Comparison of ENCODE assay signal across 8 cellular contexts in the genomic region with DNA sequence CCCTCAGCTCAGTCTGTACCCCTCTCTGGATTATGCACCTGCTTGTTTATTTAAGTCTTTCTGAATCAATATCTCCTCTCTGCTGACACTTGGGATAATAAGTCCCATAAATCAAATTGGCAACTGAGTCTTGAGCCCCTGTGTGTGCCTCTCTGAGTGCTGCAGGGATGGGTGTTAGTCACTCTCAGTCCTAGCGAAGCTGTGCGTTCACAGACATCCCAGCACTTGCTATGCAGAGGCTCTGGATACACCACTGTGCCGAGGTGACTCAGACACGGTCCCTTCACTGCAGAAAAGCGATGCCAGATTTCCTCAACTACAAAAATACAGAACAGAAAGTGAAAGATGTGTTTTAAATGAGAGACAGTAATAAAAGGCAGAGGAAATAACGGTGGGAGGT. TPM values are rescaled to one million over a fixed set of nuclear protein-coding genes. Genes with fewer than 3 reads are reported as not detected.
DNase-seq lines count a peak whose midpoint lies in the region; ATAC-seq and TF ChIP-seq lines count a peak whose summit lies in the region.

No MANE protein-coding gene starts in this region.

- no peaks in the 10 kb centered on the region for H3K4me1 ChIP-seq in OCI-LY7 (ENCODE audit: insufficient read depth, low read length, poor library complexity, severe bottlenecking)
- peaks cover 0 to 29% (median 10%) of the 10 kb centered on the region in 4 donors for H3K4me1 ChIP-seq in stomach

- peak; percentile 86 for DNase-seq in NOMO-1 treated with DMSO at 0.1 percent for 48 hours (lab: John Stamatoyannopoulos, UW; ENCODE audit: unreplicated experiment)
- peak; percentile 31 for DNase-seq in activated naive CD8-positive, alpha-beta T cell treated with anti-CD3 and anti-CD28 coated beads for 36 hours
- peak; percentile 49 for DNase-seq in stimulated activated CD4-positive, alpha-beta T cell treated with anti-CD3 and anti-CD28 coated beads, Interleukin-4, amount 100 ng/mL, for 1 hour
- no peak for DNase-seq in OCI-LY7 (ENCODE audit: low spot score)
- DNase-seq in endothelial cell (ENCODE audit: low spot score) = no peak
- DNase-seq in stomach = no peak

- H3K9me2 ChIP-seq in OCI-LY7 (ENCODE audit: insufficient read depth, low read length) = no peaks in the 10 kb centered on the region

- no peaks in the 10 kb centered on the region for H3K27me3 Mint-ChIP-seq in activated naive CD8-positive, alpha-beta T cell treated with anti-CD3 and anti-CD28 coated beads for 36 hours
- peaks cover 2% of the 10 kb centered on the region for H3K27me3 Mint-ChIP-seq in endothelial cell (ENCODE audit: unreplicated experiment)

- H3K36me3 ChIP-seq in OCI-LY7 (ENCODE audit: insufficient read depth, low read length) = no peaks in the 10 kb centered on the region
- H3K36me3 ChIP-seq in stomach = no peaks in the 10 kb centered on the region

- no peak for TF ChIP-seq EP300 in stomach (IDR thresholded peaks at IDR 0.05)

- H3K4me3 Mint-ChIP-seq in activated naive CD8-positive, alpha-beta T cell treated with anti-CD3 and anti-CD28 coated beads for 36 hours = peak overlapping the region; percentile 30
- no peak overlapping the region for H3K4me3 Mint-ChIP-seq in endothelial cell (ENCODE audit: unreplicated experiment)

- H4K20me1 ChIP-seq in OCI-LY7 (ENCODE audit: insufficient read depth, low read length) = no peaks in the 10 kb centered on the region; the same call in 1 of the 2 replicates

- 43 to 63% (median 52%) methylated on average over 6 of the region's 6 CpGs for WGBS in stomach, 5 donors

- H3K4me1 Mint-ChIP-seq in activated naive CD8-positive, alpha-beta T cell treated with anti-CD3 and anti-CD28 coated beads for 36 hours = peaks cover 16% of the 10 kb centered on the region
- H3K4me1 Mint-ChIP-seq in endothelial cell (ENCODE audit: unreplicated experiment) = peaks cover 35% of the 10 kb centered on the region

- intact Hi-C loops in OCI-LY7 (cut with micrococcal nuclease; ENCODE audit: unreplicated experiment) (no loop called here), stomach (cut with DNase I; ENCODE audit: low total_unique reads) (no loop called here)

- H3K4me2 ChIP-seq in OCI-LY7 (ENCODE audit: low read length) = no peak overlapping the region

- H3K27ac ChIP-seq in OCI-LY7 (ENCODE audit: low read depth, low read length, poor library complexity, severe bottlenecking) = no peak overlapping the region
- no peak overlapping the region for H3K27ac ChIP-seq in stomach

- H2AFZ ChIP-seq in OCI-LY7 (ENCODE audit: low read length) = no peak overlapping the region

- H3K27me3 ChIP-seq in stomach = peaks cover 0 to 4% (median 0%) of the 10 kb centered on the region in 3 donors

- no peaks in the 10 kb centered on the region for H3K9me3 Mint-ChIP-seq in activated naive CD8-positive, alpha-beta T cell treated with anti-CD3 and anti-CD28 coated beads for 36 hours
- no peaks in the 10 kb centered on the region for H3K9me3 Mint-ChIP-seq in endothelial cell (ENCODE audit: unreplicated experiment)

- H3K27ac Mint-ChIP-seq in activated naive CD8-positive, alpha-beta T cell treated with anti-CD3 and anti-CD28 coated beads for 36 hours = peak overlapping the region; percentile 49
- no peak overlapping the region for H3K27ac Mint-ChIP-seq in endothelial cell (ENCODE audit: unreplicated experiment)

- no TSS peak for BruUV-seq in OCI-LY7 (replicated peaks; lab: Mats Ljungman, UMichigan)

- no peaks in the 10 kb centered on the region for H3K79me2 ChIP-seq in OCI-LY7 (ENCODE audit: insufficient read depth, low read depth, low read length)

- TF ChIP-seq CTCF in OCI-LY7 (conservative IDR thresholded peaks at IDR 0.05; ENCODE audit: low read length) = no peak
- TF ChIP-seq CTCF in endothelial cell (IDR thresholded peaks at IDR 0.05; ENCODE audit: unreplicated experiment) = no peak
- no peak for TF ChIP-seq CTCF in stomach (IDR thresholded peaks at IDR 0.05)

- H3K36me3 Mint-ChIP-seq in activated naive CD8-positive, alpha-beta T cell treated with anti-CD3 and anti-CD28 coated beads for 36 hours = peaks cover 2% of the 10 kb centered on the region
- no peaks in the 10 kb centered on the region for H3K36me3 Mint-ChIP-seq in endothelial cell (ENCODE audit: low read depth, unreplicated experiment)

- H3K9me3 ChIP-seq in OCI-LY7 (ENCODE audit: low read length) (no peaks in the 10 kb centered on the region), stomach (no peaks in the 10 kb centered on the region)

- POLR2A ChIA-PET in OCI-LY7 (lab: Charles Lee) = no interaction called here

- CTCF ChIA-PET in OCI-LY7 (lab: Charles Lee; ENCODE audit: unreplicated experiment) = interaction anchor here (0.5 kb wide), 1 partner anchor 225 kb away, joined by 3 read pairs; no protein-coding TSS in a partner anchor

- H3K4me3 ChIP-seq in OCI-LY7 (ENCODE audit: low read depth, low read length, poor library complexity, severe bottlenecking) = no peak overlapping the region
- H3K4me3 ChIP-seq in stomach = no peak overlapping the region

- peak; percentile 54 for ATAC-seq in GM21529 (IDR thresholded peaks at IDR 0.05; ENCODE audit: unreplicated experiment)
- no peak for ATAC-seq in HG03039 (IDR thresholded peaks at IDR 0.05; ENCODE audit: unreplicated experiment)

- TF ChIP-seq POLR2A in stomach (IDR thresholded peaks at IDR 0.05) = no peak

RNA-seq across cellular contexts. Expression of a gene that starts 4.1 kb away (rescaled TPM):
- not detected for total RNA-seq in activated naive CD8-positive, alpha-beta T cell treated with anti-CD3 and anti-CD28 coated beads for 36 hours
- total RNA-seq in OCI-LY7 (2014; rRNA removed; shearing (Covaris generic)) = not detected in 2 replicates
- total RNA-seq in OCI-LY7 (2022) (not detected in 2 replicates), endothelial cell (ENCODE audit: unreplicated experiment) (1.1 TPM), stomach (10 to 100 TPM in 1 of 5 donors, 1 to 10 TPM in 3, under 1 TPM in 1; 0.29 to 14.7 (median 6.1) TPM)
- 10 to 100 TPM in 1 of 3 donors, 1 to 10 TPM in 2; 1.7 to 19.8 (median 2.6) TPM for polyA plus RNA-seq in stomach

Comparison
In these comparisons a context has a peak if more than half of its experiments do, and no peak if none do; other contexts are left out.
1. DNase-seq: peak in NOMO-1 treated with DMSO at 0.1 percent for 48 hours (single experiment), activated naive CD8-positive, alpha-beta T cell treated with anti-CD3 and anti-CD28 coated beads for 36 hours (single experiment) and stimulated activated CD4-positive, alpha-beta T cell treated with anti-CD3 and anti-CD28 coated beads, Interleukin-4, amount 100 ng/mL, for 1 hour (single experiment); none in OCI-LY7 (single experiment), endothelial cell (single experiment) and stomach (single experiment).